Comparison of ENCODE assay signal across 21 cellular contexts in genomic region chr1:241362350-241362749, GRCh38. TPM values are rescaled to one million over a fixed set of nuclear protein-coding genes. Genes with fewer than 3 reads are reported as not detected.
"Had no signal": no experiment of that assay in that cellular context is flagged by ENCODE, and none has a peak within 500 bp of the region (broad histone marks: within the 10 kb centered on the region; RNA-seq: fewer than 3 reads in every experiment).

No MANE protein-coding gene starts in this region.

- H3K27ac ChIP-seq: dorsolateral prefrontal cortex, ovary, psoas muscle, sigmoid colon, testis, tibial nerve had no signal

- H3K4me3 ChIP-seq: dorsolateral prefrontal cortex, ovary, psoas muscle, sigmoid colon, testis, tibial nerve had no signal

- H3K4me1 ChIP-seq: psoas muscle, sigmoid colon, testis had no signal

- H3K27me3 ChIP-seq: dorsolateral prefrontal cortex, ovary, testis had no signal

- H3K36me3 ChIP-seq: ovary, sigmoid colon, tibial nerve had no signal

- DNase-seq: dorsolateral prefrontal cortex; effector CD4-positive, alpha-beta T cell; head of caudate nucleus; mammary epithelial cell; natural killer cell; occipital lobe; ovary; posterior cingulate gyrus; psoas muscle; right cardiac atrium; sigmoid colon; stimulated activated CD4-positive, alpha-beta T cell treated with anti-CD3 and anti-CD28 coated beads, Interleukin-2, amount 100 ng/mL, for 24 hours; stimulated activated CD4-positive, alpha-beta T cell treated with anti-CD3 and anti-CD28 coated beads, Interleukin-4, amount 100 ng/mL, for 24 hours; stimulated activated naive CD8-positive, alpha-beta T cell treated with anti-CD3 and anti-CD28 coated beads, Interleukin-15, Interleukin-2, amounts not matched to agents 100 U/mL and 50 U/mL, for 24 hours; substantia nigra; testis had no signal

- ATAC-seq: natural killer cell; psoas muscle; right cardiac atrium; stimulated activated effector memory CD8-positive, alpha-beta T cell treated with anti-CD3 and anti-CD28 coated beads, Interleukin-12 subunit alpha, Interleukin-12 subunit beta, amount 100 ng/mL, for 72 hours; stimulated activated naive CD8-positive, alpha-beta T cell treated with anti-CD3 and anti-CD28 coated beads, Interleukin-15, Interleukin-2, amounts not matched to agents 100 U/mL and 50 U/mL, for 24 hours had no signal

- H3K9me3 ChIP-seq: ovary, psoas muscle, sigmoid colon, testis had no signal

RNA-seq across cellular contexts. Expression of gene RGS7, which starts 5.3 kb away (rescaled TPM):
- total RNA-seq: mammary epithelial cell, natural killer cell, psoas muscle, renal cortical epithelial cell, right cardiac atrium, skeletal muscle tissue had no signal
- polyA plus RNA-seq: keratinocyte, mammary epithelial cell had no signal
